Comparison of ENCODE assay signal across 8 cellular contexts in the genomic region with DNA sequence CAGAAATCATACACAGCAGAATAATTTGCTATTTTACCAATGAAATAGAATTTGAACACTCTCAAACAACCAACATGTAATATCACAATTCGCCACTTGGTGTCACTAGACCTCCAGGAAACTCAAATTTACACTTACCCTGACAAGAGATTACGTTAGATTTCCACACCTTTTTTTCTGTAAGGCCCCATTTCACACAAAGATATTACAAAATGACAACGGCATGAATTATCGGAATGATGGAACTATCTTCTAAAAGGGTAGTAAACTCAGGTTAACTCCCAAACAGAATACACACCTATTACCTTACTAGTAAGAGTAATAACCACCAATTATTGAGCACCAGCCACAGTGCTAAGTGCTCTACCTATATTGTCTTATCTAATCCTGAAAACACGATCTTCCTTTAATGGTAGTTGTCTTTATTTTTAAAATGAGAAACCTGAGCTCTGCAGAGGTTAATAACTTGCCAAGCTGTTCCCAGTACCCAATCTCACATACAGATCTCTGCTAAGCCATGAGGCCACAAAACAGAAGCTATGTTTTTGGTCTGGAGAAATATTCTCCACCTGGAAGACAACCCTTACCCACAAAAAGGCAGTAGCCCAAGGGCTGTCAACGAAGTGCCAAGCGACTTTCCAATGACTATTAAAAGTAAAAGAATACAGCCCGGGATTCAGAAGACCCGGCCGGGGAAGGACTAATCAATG.
A peak's percentile ranks its signal among the peaks of the same experiment; 100 is the strongest.
DNase-seq lines count a peak whose midpoint lies in the region; ATAC-seq, FAIRE-seq and TF ChIP-seq lines count a peak whose summit lies in the region.

No MANE protein-coding gene starts in this region.

- in situ Hi-C loops in G401 (cut with HindIII; ENCODE audit: low sequenced_read_pairs) = no loop called here

- H3K9me2 ChIP-seq in PC-9 (ENCODE audit: insufficient read depth) = no peaks in the 10 kb centered on the region

- H3K36me3 ChIP-seq in PC-9 (ENCODE audit: low read depth) = no peaks in the 10 kb centered on the region

- FAIRE-seq in A549 (lab: Jason Lieb, UNC) = no peak
- no peak for FAIRE-seq in HTR-8/SVneo (lab: Jason Lieb, UNC)
- FAIRE-seq in urothelium cell line (lab: Jason Lieb, UNC) = no peak

- H3K4me2 ChIP-seq in A549 (no peak overlapping the region), PC-9 (no peak overlapping the region)

- no peak overlapping the region for H2AFZ ChIP-seq in PC-9

- peak; percentile 74 to 78 for TF ChIP-seq RAD21 in A549 (conservative IDR thresholded peaks at IDR 0.05 in 1 of 2, IDR thresholded peaks at IDR 0.05 in 1 of 2)

- no peak overlapping the region for H3K4me3 ChIP-seq in A549
- H3K4me3 ChIP-seq in PC-9 = no peak overlapping the region

- DNase-seq in A549 (ENCODE audit: low read depth in 1 of 2, low spot score in 1 of 2) (peak; percentile 12 to 40), G401 (ENCODE audit: low spot score) (peak; percentile 68), HTR-8/SVneo (ENCODE audit: insufficient read length, low spot score) (peak; percentile 29), PC-9 (peak; percentile 17 to 52), dermis blood vessel endothelial cell (peak; percentile 81), medulla oblongata (ENCODE audit: extremely low spot score) (peak; percentile 81), urothelium cell line (ENCODE audit: low spot score) (peak; percentile 16)
- no peak for DNase-seq in central memory CD4-positive, alpha-beta T cell

- H3K4me1 ChIP-seq in A549 = no peaks in the 10 kb centered on the region
- H3K4me1 ChIP-seq in PC-9 (replicated peaks; ENCODE audit: insufficient read depth) = no peaks in the 10 kb centered on the region

- 37% methylated on average over 10 of the region's 10 CpGs for WGBS in A549 (ENCODE audit: missing lambda C conversion rate)

- intact Hi-C loops in PC-9 (cut with micrococcal nuclease; ENCODE audit: unreplicated experiment) = loop anchor here (1.0 kb wide), 1 partner anchor 297 kb away; no protein-coding TSS in a partner anchor

- CTCF ChIA-PET in A549 (lab: Yijun Ruan, JAX) = interaction anchor here (0.5 to 6.5 kb wide), 12 partner anchors 8 to 841 kb away, joined by 3 to 88 read pairs (median 5); no protein-coding TSS in a partner anchor
- CTCF ChIA-PET in PC-9 (lab: Charles Lee) = no interaction called here

- ATAC-seq in A549 = peak in 1 of 2 experiments; percentile 60; a peak in 1 of 6 replicates

- H3F3A ChIP-seq in PC-9 (ENCODE audit: insufficient read depth, low read depth) = no peaks in the 10 kb centered on the region

- H3K27me3 ChIP-seq in PC-9 (ENCODE audit: insufficient read depth, low read depth) = no peaks in the 10 kb centered on the region

- no peaks in the 10 kb centered on the region for H3K79me2 ChIP-seq in PC-9 (ENCODE audit: low read depth)

- no peak for TF ChIP-seq EP300 in A549 (IDR thresholded peaks at IDR 0.05)

- POLR2A ChIA-PET in A549 (lab: Yijun Ruan, JAX) (no interaction called here), PC-9 (lab: Charles Lee; ENCODE audit: unreplicated experiment) (no interaction called here)

- no peak for TF ChIP-seq POLR2A in A549 (IDR thresholded peaks at IDR 0.05; ENCODE audit: low read length)

- no peaks in the 10 kb centered on the region for H4K20me1 ChIP-seq in PC-9 (ENCODE audit: insufficient read depth)

- BruUV-seq in PC-9 (replicated peaks; lab: Mats Ljungman, UMichigan) = no TSS peak

- H3K27ac ChIP-seq in A549 = no peak overlapping the region
- H3K27ac ChIP-seq in PC-9 = no peak overlapping the region

- TF ChIP-seq CTCF in A549 (IDR thresholded peaks at IDR 0.05) (peak; percentile 71), PC-9 (conservative IDR thresholded peaks at IDR 0.05) (peak; percentile 94)

- H3K9me3 ChIP-seq in A549 = no peaks in the 10 kb centered on the region
- no peaks in the 10 kb centered on the region for H3K9me3 ChIP-seq in PC-9 (ENCODE audit: insufficient read depth, low read depth)

TF ChIP-seq in A549, 52 proteins besides CTCF, POLR2A, EP300 and RAD21:
- TF ChIP-seq NFE2L2 (conservative IDR thresholded peaks at IDR 0.05; ENCODE audit: low read length) (no peak), SMC3 (IDR thresholded peaks at IDR 0.05) (peak; percentile 44; the same call in 2 of the 3 replicates)
